ENCODE assay signal across 17 cellular contexts in the genomic region with DNA sequence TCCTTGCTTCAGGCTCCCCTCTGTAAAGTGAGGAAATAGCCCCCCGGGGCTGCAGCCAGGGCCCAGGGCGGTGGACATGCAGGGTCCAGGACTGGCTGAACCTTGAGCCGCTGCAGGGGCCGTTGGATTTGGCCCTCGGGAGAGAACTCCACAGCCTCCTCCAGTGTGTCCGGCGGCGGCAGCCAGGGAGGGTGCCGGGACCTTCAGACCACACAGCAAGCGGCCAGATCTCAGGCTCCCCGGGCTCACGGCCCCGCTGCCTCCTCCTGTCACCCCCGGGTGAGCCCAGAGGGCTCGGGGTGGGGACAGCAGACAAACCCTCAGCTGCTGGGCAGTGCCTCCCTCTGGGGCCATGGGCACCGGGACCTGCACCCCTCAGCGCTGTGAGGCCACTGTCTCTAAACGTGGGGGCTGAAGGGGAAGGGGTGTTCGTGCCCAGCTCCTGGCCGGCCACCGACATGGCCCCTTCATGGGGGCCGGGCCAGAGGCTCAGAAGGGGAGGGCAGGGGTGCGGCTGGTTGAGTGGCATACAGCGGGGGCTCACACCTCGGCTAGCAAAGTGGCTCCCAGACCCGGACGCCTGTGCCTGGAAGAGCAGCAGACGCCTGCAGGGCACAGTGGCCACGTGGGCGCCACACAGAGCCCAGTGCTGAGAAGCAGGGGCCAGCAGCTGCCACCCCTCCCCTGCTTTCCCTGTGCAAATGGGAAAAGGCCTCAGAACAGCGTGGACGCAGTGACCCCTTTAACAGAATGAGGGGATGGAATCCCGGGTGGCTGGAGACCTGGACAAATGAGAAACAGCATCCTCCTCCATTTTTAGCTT. TPM values are rescaled to one million over a fixed set of nuclear protein-coding genes. Genes with fewer than 3 reads are reported as not detected.
DNase-seq lines count a peak whose midpoint lies in the region; ATAC-seq and TF ChIP-seq lines count a peak whose summit lies in the region.
"Had no signal": no experiment of that assay in that cellular context is flagged by ENCODE, and none has a peak within 500 bp of the region (broad histone marks: within the 10 kb centered on the region; RNA-seq: fewer than 3 reads in every experiment).

No MANE protein-coding gene starts in this region.

- CTCF ChIA-PET in Panc1 (lab: Charles Lee), result no interaction called here

- H3K4me3 ChIP-seq in BE2C (ENCODE audit: low read depth, low read length), result no peak overlapping the region
- H3K4me3 ChIP-seq in Panc1 (ENCODE audit: low read depth in 2 of 2, low read length in 2 of 2), result no peak overlapping the region
- H3K4me3 ChIP-seq in stomach, result no peak overlapping the region
- H3K4me3 ChIP-seq: A549, BLaER1 had no signal

- 59 to 71% (median 63%) methylated on average over 12 to 33 of the region's 33 CpGs for WGBS in stomach, 5 donors

- peaks cover 4% of the 10 kb centered on the region; the same call in 1 of the 2 replicates for H3K4me1 ChIP-seq in BE2C
- peaks cover 9% of the 10 kb centered on the region for H3K4me1 ChIP-seq in Panc1 (ENCODE audit: control insufficient read depth, insufficient read depth, low read length)
- H3K4me1 ChIP-seq in stomach, result no peaks in the 10 kb centered on the region

- H3K27me3 ChIP-seq in BE2C, result no peaks in the 10 kb centered on the region
- H3K27me3 ChIP-seq in Panc1 (ENCODE audit: control insufficient read depth, insufficient read depth, low read length), result no peaks in the 10 kb centered on the region
- H3K27me3 ChIP-seq in stomach, result peaks cover 0 to 76% (median 7%) of the 10 kb centered on the region in 3 donors
- H3K27me3 ChIP-seq: BLaER1 had no signal

- intact Hi-C loops in Panc1 (cut with micrococcal nuclease; ENCODE audit: unreplicated experiment), result no loop called here
- intact Hi-C loops in stomach (cut with DNase I; ENCODE audit: low total_unique reads), result no loop called here

- TF ChIP-seq CTCF in BE2C (IDR thresholded peaks at IDR 0.05; ENCODE audit: low read depth, low read length) (no peak), Panc1 (IDR thresholded peaks at IDR 0.05) (no peak), omental fat pad (IDR thresholded peaks at IDR 0.05) (no peak), stomach (IDR thresholded peaks at IDR 0.05) (no peak)

- H3K9me3 ChIP-seq in BE2C, result no peaks in the 10 kb centered on the region
- H3K9me3 ChIP-seq in Panc1 (ENCODE audit: control insufficient read depth, insufficient read depth, low read depth, low read length), result no peaks in the 10 kb centered on the region
- no peaks in the 10 kb centered on the region for H3K9me3 ChIP-seq in stomach
- H3K9me3 ChIP-seq: A549 had no signal

- H3K27ac ChIP-seq in Panc1 (ENCODE audit: low read length) (no peak overlapping the region), stomach (no peak overlapping the region)
- H3K27ac ChIP-seq: 22Rv1, A549, BLaER1 had no signal

- H3K36me3 ChIP-seq in BE2C (no peaks in the 10 kb centered on the region), Panc1 (ENCODE audit: control insufficient read depth, insufficient read depth, low read length) (no peaks in the 10 kb centered on the region), stomach (no peaks in the 10 kb centered on the region)
- H3K36me3 ChIP-seq: BLaER1 had no signal

- no TSS peak for BruUV-seq in Panc1 (replicated peaks; lab: Mats Ljungman, UMichigan)

- TF ChIP-seq EP300 in stomach (IDR thresholded peaks at IDR 0.05), result no peak

- in situ Hi-C loops in Panc1 (cut with HindIII; ENCODE audit: low pct_unique_long_range_greater_than_20kb, low sequenced_read_pairs), result no loop called here

- POLR2A ChIA-PET in Panc1 (lab: Charles Lee), result interaction anchor here (0.5 kb wide), 1 partner anchor 170 kb away, joined by 12 read pairs; no protein-coding TSS in a partner anchor

- DNase-seq in NCI-H1417 (lab: John Stamatoyannopoulos, UW), result peak in 2 of 3 experiments; percentile 26 to 44
- DNase-seq in NCI-H1417 treated with DMSO at 0.1 percent for 48 hours (lab: John Stamatoyannopoulos, UW), result no peak
- DNase-seq in BE2C, result peak; percentile 58
- DNase-seq in Panc1 (ENCODE audit: low read depth, low spot score), result no peak
- DNase-seq in omental fat pad (ENCODE audit: low spot score), result no peak
- DNase-seq in stomach, result no peak
- DNase-seq in RPMI8226, result no peak
- DNase-seq: AML-193, DMS153, DMS79, GDM1, GOT3, H7 had no signal

- peak; percentile 50; the same call in 1 of the 2 replicates for ATAC-seq in Panc1
- ATAC-seq in omental fat pad (ENCODE audit: low FRiP score), result peak; percentile 21
- no peak for ATAC-seq in HG02840 (IDR thresholded peaks at IDR 0.05; ENCODE audit: low FRiP score, unreplicated experiment)

- TF ChIP-seq POLR2A in stomach (IDR thresholded peaks at IDR 0.05), result no peak

RNA-seq across cellular contexts. Expression of a gene that starts 19.7 kb away (rescaled TPM):
- 2.3 TPM for polyA plus RNA-seq in BE2C (2012; ENCODE audit: insufficient read depth, insufficient read length, low read depth)
- total RNA-seq in Panc1 (2021; ENCODE audit: unreplicated experiment) (2.0 TPM), omental fat pad (1 to 10 TPM; 1.0 to 4.3 (median 1.7) TPM), stomach (100 to 1,000 TPM in 2 of 5 donors, 10 to 100 TPM in 2, 1 to 10 TPM in 1; 7.8 to 142 (median 68.0) TPM)
- 2.4 TPM for polyA plus RNA-seq in Panc1 (2012; ENCODE audit: insufficient read length)
- 10 to 100 TPM in 1 of 3 donors, 1 to 10 TPM in 2; 2.7 to 15.7 (median 5.9) TPM for polyA plus RNA-seq in stomach

Comparison
In these comparisons a context has a peak if more than half of its experiments do, and no peak if none do; other contexts are left out.
1. DNase-seq: peak in NCI-H1417 (2 of 3) and BE2C (single experiment); none in NCI-H1417 treated with DMSO at 0.1 percent for 48 hours (single experiment), Panc1 (single experiment), omental fat pad (single experiment), stomach (single experiment) and RPMI8226 (single experiment).